ENCODE assay signal across 24 cellular contexts in the genomic region with DNA sequence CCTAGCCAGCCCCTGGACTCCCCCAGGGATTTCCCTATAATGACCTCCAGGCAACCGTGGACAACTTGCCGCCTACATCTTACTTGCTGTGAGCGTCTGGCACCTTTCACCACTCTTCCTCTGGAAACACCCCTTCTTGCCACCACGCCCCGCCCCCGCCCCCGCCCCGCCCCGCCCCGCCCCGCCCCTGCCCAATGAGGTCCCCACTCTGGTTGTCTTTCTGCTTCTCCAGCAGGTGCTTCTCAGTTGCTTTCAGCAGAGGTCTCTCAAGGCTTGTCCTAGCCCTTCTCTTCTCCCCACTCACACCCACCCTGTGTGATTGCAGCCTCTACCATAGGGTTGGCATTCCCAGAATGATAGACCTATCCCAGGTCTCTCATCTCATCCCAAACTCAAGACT.
"Had no signal": no experiment of that assay in that cellular context is flagged by ENCODE, and none has a peak within 500 bp of the region (broad histone marks: within the 10 kb centered on the region; RNA-seq: fewer than 3 reads in every experiment).

No MANE protein-coding gene starts in this region.

- H3K4me3 ChIP-seq: transverse colon had no signal

- H3K36me3 Mint-ChIP-seq: activated naive CD4-positive, alpha-beta T cell treated with anti-CD3 and anti-CD28 coated beads, Interleukin-2, amount 50 U/mL, for 24 hours; brain; natural killer cell; stimulated activated naive B cell treated with anti-CD40 and anti-IgM and Interleukin-4, amounts not matched to agents 10 μg/mL and 1 μg/mL and 100 μg/mL, for 72 hours had no signal

- H3K4me1 ChIP-seq: foreskin keratinocyte, transverse colon had no signal

- H3K27me3 Mint-ChIP-seq: stimulated activated naive B cell treated with anti-CD40 and anti-IgM and Interleukin-4, amounts not matched to agents 10 μg/mL and 1 μg/mL and 100 μg/mL, for 72 hours had no signal

- H3K27ac Mint-ChIP-seq: activated CD4-positive, alpha-beta T cell treated with anti-CD3 and anti-CD28 coated beads, Interleukin-2, amount 10 ng/mL, durations not matched to agents 7 days and 5 days; activated CD8-positive, alpha-beta T cell treated with anti-CD3 and anti-CD28 coated beads, Interleukin-2, amount 10 ng/mL, durations not matched to agents 7 days and 5 days; activated naive CD4-positive, alpha-beta T cell treated with anti-CD3 and anti-CD28 coated beads, Interleukin-2, amount 50 U/mL, for 24 hours; activated T-helper 1 cell treated with anti-CD3 and anti-CD28 coated beads, Interleukin-12 subunit alpha, Interleukin-12 subunit beta, Interleukin-2, Interleukin-4 antibody, amounts not matched to agents 30 ng/mL and 10 ng/mL and 1 ng/mL, durations not matched to agents 14 hours and 24 hours and 36 hours; brain; natural killer cell; progenitor cell of endocrine pancreas; stimulated activated naive B cell treated with anti-CD40 and anti-IgM and Interleukin-4, amounts not matched to agents 10 μg/mL and 1 μg/mL and 100 μg/mL, for 72 hours had no signal

- FAIRE-seq: urothelium cell line had no signal

- H3K9me3 Mint-ChIP-seq: activated CD4-positive, alpha-beta T cell treated with anti-CD3 and anti-CD28 coated beads, Interleukin-2, amount 10 ng/mL, durations not matched to agents 7 days and 5 days; activated naive CD4-positive, alpha-beta T cell treated with anti-CD3 and anti-CD28 coated beads, Interleukin-2, amount 50 U/mL, for 24 hours; activated T-helper 1 cell treated with anti-CD3 and anti-CD28 coated beads, Interleukin-12 subunit alpha, Interleukin-12 subunit beta, Interleukin-2, Interleukin-4 antibody, amounts not matched to agents 30 ng/mL and 10 ng/mL and 1 ng/mL, durations not matched to agents 14 hours and 24 hours and 36 hours had no signal

- H3K36me3 ChIP-seq: transverse colon had no signal

- H3K9me3 ChIP-seq: transverse colon had no signal

- H3K4me1 Mint-ChIP-seq: activated CD4-positive, alpha-beta T cell treated with anti-CD3 and anti-CD28 coated beads, Interleukin-2, amount 10 ng/mL, durations not matched to agents 7 days and 5 days; activated naive CD4-positive, alpha-beta T cell treated with anti-CD3 and anti-CD28 coated beads, Interleukin-2, amount 50 U/mL, for 24 hours; natural killer cell; stimulated activated naive B cell treated with anti-CD40 and anti-IgM and Interleukin-4, amounts not matched to agents 10 μg/mL and 1 μg/mL and 100 μg/mL, for 72 hours had no signal

- H3K27me3 ChIP-seq: transverse colon had no signal

- DNase-seq: activated CD4-positive, alpha-beta T cell treated with anti-CD3 and anti-CD28 coated beads, Interleukin-2, amount 10 ng/mL, durations not matched to agents 7 days and 5 days; activated CD8-positive, alpha-beta T cell treated with anti-CD3 and anti-CD28 coated beads, Interleukin-2, amount 10 ng/mL, durations not matched to agents 7 days and 5 days; activated gamma-delta T cell; aorta; central memory CD4-positive, alpha-beta T cell; dermis blood vessel endothelial cell; effector memory CD4-positive, alpha-beta T cell; foreskin keratinocyte; glutamatergic neuron; hippocampal formation; left ventricle myocardium superior; mammary epithelial cell; midbrain; natural killer cell; retina; stimulated activated CD4-positive, alpha-beta T cell treated with anti-CD3 and anti-CD28 coated beads, Interleukin-2, amount 100 ng/mL, for 48 hours; stimulated activated CD8-positive, alpha-beta memory T cell treated with anti-CD3 and anti-CD28 coated beads, Interleukin-4, amount 100 ng/mL, for 48 hours; stimulated activated naive B cell treated with anti-CD40 and anti-IgM and Interleukin-4, amounts not matched to agents 10 μg/mL and 1 μg/mL and 100 μg/mL, for 72 hours; transverse colon had no signal

- H3K4me3 Mint-ChIP-seq: activated CD4-positive, alpha-beta T cell treated with anti-CD3 and anti-CD28 coated beads, Interleukin-2, amount 10 ng/mL, durations not matched to agents 7 days and 5 days; activated CD8-positive, alpha-beta T cell treated with anti-CD3 and anti-CD28 coated beads, Interleukin-2, amount 10 ng/mL, durations not matched to agents 7 days and 5 days; activated naive CD4-positive, alpha-beta T cell treated with anti-CD3 and anti-CD28 coated beads, Interleukin-2, amount 50 U/mL, for 24 hours; activated T-helper 1 cell treated with anti-CD3 and anti-CD28 coated beads, Interleukin-12 subunit alpha, Interleukin-12 subunit beta, Interleukin-2, Interleukin-4 antibody, amounts not matched to agents 30 ng/mL and 10 ng/mL and 1 ng/mL, durations not matched to agents 14 hours and 24 hours and 36 hours; brain; natural killer cell; stimulated activated naive B cell treated with anti-CD40 and anti-IgM and Interleukin-4, amounts not matched to agents 10 μg/mL and 1 μg/mL and 100 μg/mL, for 72 hours had no signal

- H3K27ac ChIP-seq: foreskin keratinocyte, transverse colon had no signal
